ENCODE assay signal across 20 cellular contexts in the genomic region with DNA sequence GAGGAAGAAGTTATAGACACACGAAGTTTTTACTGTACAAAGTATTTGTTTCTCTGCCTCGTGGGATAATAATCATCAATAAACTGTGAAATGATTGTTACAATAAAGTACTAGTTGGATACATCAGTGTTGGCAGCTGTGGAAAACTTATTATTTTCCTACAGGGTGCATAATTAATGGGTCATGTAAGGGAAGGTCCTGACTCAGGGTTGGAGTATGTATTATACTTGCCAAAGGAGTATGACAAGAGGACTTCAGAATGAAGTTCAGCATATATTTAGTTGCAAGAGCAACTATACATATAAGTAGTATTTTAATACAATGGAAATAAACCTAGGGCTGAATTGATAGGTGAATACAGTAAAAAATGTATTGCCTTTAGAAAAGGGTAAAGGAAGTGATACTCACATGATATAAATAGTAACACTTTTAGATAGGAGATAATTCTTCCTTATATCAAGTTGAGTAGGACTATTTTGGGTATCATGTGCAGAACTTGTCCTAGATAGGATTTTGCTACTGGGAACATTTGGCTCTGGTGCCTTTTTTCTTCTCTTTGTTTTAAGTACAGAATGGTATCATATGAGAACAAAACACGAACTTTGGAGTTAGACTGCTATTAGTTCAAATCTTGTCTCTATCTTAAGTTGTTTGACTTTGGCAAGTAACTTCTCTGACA.
DNase-seq lines count a peak whose midpoint lies in the region; FAIRE-seq and TF ChIP-seq lines count a peak whose summit lies in the region.
"Had no signal": no experiment of that assay in that cellular context is flagged by ENCODE, and none has a peak within 500 bp of the region (broad histone marks: within the 10 kb centered on the region; RNA-seq: fewer than 3 reads in every experiment).

No MANE protein-coding gene starts in this region.

- TF ChIP-seq CTCF in astrocyte of the cerebellum (IDR thresholded peaks at IDR 0.05; ENCODE audit: low read depth, low read length, missing control alignments) (no peak), fibroblast of the aortic adventitia (IDR thresholded peaks at IDR 0.05; ENCODE audit: insufficient read depth, low read length) (no peak)

- no peak overlapping the region for H3K4me3 ChIP-seq in astrocyte of the cerebellum (ENCODE audit: low read depth, low read length)
- no peak overlapping the region for H3K4me3 ChIP-seq in fibroblast of the aortic adventitia (ENCODE audit: low read depth, low read length)
- no peak overlapping the region for H3K4me3 ChIP-seq in skeletal muscle cell (ENCODE audit: low read depth, low read length)
- H3K4me3 ChIP-seq: BLaER1, esophagus muscularis mucosa, lung, SJCRH30, stomach had no signal

- FAIRE-seq in GM12892 (lab: Jason Lieb, UNC) = peak; percentile 42
- FAIRE-seq: islet of Langerhans had no signal

- in situ Hi-C loops in astrocyte of the cerebellum (cut with HindIII; ENCODE audit: low sequenced_read_pairs) = no loop called here

- DNase-seq in GM12892 (ENCODE audit: insufficient read length) = no peak
- peak; percentile 19 for DNase-seq in astrocyte of the cerebellum (ENCODE audit: low read depth)
- DNase-seq in fibroblast of the aortic adventitia (ENCODE audit: low read depth) = peak; percentile 70
- DNase-seq in skeletal muscle cell (ENCODE audit: low read depth) = peak; percentile 42
- no peak for DNase-seq in activated CD4-positive, alpha-beta T cell treated with anti-CD3 and anti-CD28 coated beads, Interleukin-2, amount 50 U/mL, for 4 hours
- no peak for DNase-seq in GOT3 (lab: John Stamatoyannopoulos, UW)
- DNase-seq in NCI-H1092 (lab: John Stamatoyannopoulos, UW) = no peak
- DNase-seq: activated CD4-positive, alpha-beta memory T cell treated with anti-CD3 and anti-CD28 coated beads for 36 hours; activated gamma-delta T cell treated with Interleukin-2 at 50 U/mL for 16 hours; activated T-cell treated with anti-CD3 and anti-CD28 coated beads for 4 hours; effector CD4-positive, alpha-beta T cell; NCI-H2029; SJCRH30; stimulated activated CD4-positive, alpha-beta T cell treated with anti-CD3 and anti-CD28 coated beads, Interleukin-12 subunit alpha, Interleukin-12 subunit beta, amount 100 ng/mL, for 4 hours; stomach; trophoblast cell had no signal

- TF ChIP-seq POLR2A in GM12892 (IDR thresholded peaks at IDR 0.05; ENCODE audit: low read depth, low read length) = no peak

Comparison
In these comparisons a context has a peak if more than half of its experiments do, and no peak if none do; other contexts are left out.
1. DNase-seq: peak in astrocyte of the cerebellum (single experiment), fibroblast of the aortic adventitia (single experiment) and skeletal muscle cell (single experiment); none in GM12892 (single experiment), activated CD4-positive, alpha-beta T cell treated with anti-CD3 and anti-CD28 coated beads, Interleukin-2, amount 50 U/mL, for 4 hours (0 of 2), GOT3 (single experiment) and NCI-H1092 (single experiment).